Comparison of ENCODE assay signal across 9 cellular contexts in genomic region chr4:128565565-128566186, GRCh38.
DNase-seq lines count a peak whose midpoint lies in the region; ATAC-seq and TF ChIP-seq lines count a peak whose summit lies in the region.
"Had no signal": no experiment of that assay in that cellular context is flagged by ENCODE, and none has a peak within 500 bp of the region (broad histone marks: within the 10 kb centered on the region; RNA-seq: fewer than 3 reads in every experiment).

No MANE protein-coding gene starts in this region.

- TF ChIP-seq CTCF in AG09309 (IDR thresholded peaks at IDR 0.05; ENCODE audit: control insufficient read depth, insufficient read depth, low read depth, low read length, missing control alignments), result peak; percentile 55
- TF ChIP-seq CTCF in GM12873 (IDR thresholded peaks at IDR 0.05; ENCODE audit: insufficient read depth, low read depth, low read length, missing control alignments), result peak; percentile 69
- peak; percentile 58 for TF ChIP-seq CTCF in lower lobe of right lung (IDR thresholded peaks at IDR 0.05)

- DNase-seq in AG09309 (ENCODE audit: low read depth), result no peak
- DNase-seq in NCI-H1417 treated with DMSO at 0.1 percent for 48 hours (lab: John Stamatoyannopoulos, UW), result peak; percentile 5
- DNase-seq in T47D (ENCODE audit: low read depth in 1 of 2, low spot score in 1 of 2), result peak; percentile 26 to 63
- no peak for DNase-seq in lower lobe of right lung
- no peak for DNase-seq in dedifferentiated amniotic fluid mesenchymal stem cell (ENCODE audit: extremely low spot score)
- no peak for DNase-seq in GF-D8 (lab: John Stamatoyannopoulos, UW)
- DNase-seq in SKM-1 (lab: John Stamatoyannopoulos, UW; ENCODE audit: unreplicated experiment), result no peak

- no peaks in the 10 kb centered on the region for H3K9me3 ChIP-seq in lower lobe of right lung

- H3K36me3 ChIP-seq in lower lobe of right lung, result no peaks in the 10 kb centered on the region

- in situ Hi-C loops in T47D (cut with HindIII; ENCODE audit: low pct_unique_long_range_greater_than_20kb, low sequenced_read_pairs), result no loop called here

- peaks cover 10% of the 10 kb centered on the region for H3K4me1 ChIP-seq in lower lobe of right lung

- no peaks in the 10 kb centered on the region for H3K27me3 ChIP-seq in lower lobe of right lung (ENCODE audit: low read depth)

- intact Hi-C loops in lower lobe of right lung (cut with DNase I), result no loop called here

- H3K27ac ChIP-seq in lower lobe of right lung, result no peak overlapping the region
- H3K27ac ChIP-seq: epithelial cell of prostate had no signal

- ATAC-seq in lower lobe of right lung, result peak; percentile 62 to 81

- no peak overlapping the region for H3K4me3 ChIP-seq in AG09309 (ENCODE audit: control insufficient read depth, low read depth, low read length)
- no peak overlapping the region for H3K4me3 ChIP-seq in lower lobe of right lung

Comparison
In these comparisons a context has a peak if more than half of its experiments do, and no peak if none do; other contexts are left out.
1. DNase-seq: peak in NCI-H1417 treated with DMSO at 0.1 percent for 48 hours (single experiment) and T47D (2 of 2); none in AG09309 (single experiment), lower lobe of right lung (single experiment), dedifferentiated amniotic fluid mesenchymal stem cell (single experiment), GF-D8 (single experiment) and SKM-1 (single experiment).
2. Peak in every context shown above with its lines, with median percentiles within 50 percentile points of each other: CTCF ChIP-seq.